In the genomic region with DNA sequence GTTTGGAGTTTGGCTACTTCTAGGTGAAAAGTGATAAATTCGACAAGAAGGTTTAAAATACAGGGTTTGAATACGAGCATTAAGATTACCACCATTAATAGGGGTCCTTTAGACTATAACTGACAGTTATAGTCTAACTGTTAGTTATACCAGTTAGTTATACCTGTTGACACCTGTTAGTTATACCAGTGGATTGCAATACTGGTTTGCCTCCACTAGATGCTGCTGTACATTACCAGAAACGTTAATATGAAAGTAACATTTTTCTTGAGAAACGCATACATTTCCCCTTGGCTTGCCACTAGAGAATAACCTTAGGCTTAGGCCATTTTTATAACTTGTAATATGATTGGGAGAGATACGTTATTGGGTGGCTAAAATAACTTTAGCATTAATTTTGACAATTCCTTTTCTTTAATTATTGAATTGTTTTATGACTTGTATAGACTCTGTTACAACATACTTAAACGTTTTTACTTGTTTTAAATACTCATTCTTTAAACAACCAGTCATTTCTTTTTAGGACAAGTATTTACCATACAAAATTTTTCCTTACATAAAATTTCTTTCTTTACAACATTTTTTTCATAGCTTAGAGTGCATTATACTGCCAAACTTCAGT, we compare ENCODE assay signal across 8 cellular contexts.
DNase-seq lines count a peak whose midpoint lies in the region; ATAC-seq, FAIRE-seq and TF ChIP-seq lines count a peak whose summit lies in the region.

No MANE protein-coding gene starts in this region.

- intact Hi-C loops in heart left ventricle (cut with DNase I) (loop anchor here in 5 of 10 donors (10.0 kb wide), 4 partner anchors 392 to 1212 kb away; partner anchors contain the start of gene FSTL5 (in 1 of the 5)), Right ventricle myocardium superior (cut with DNase I) (no loop called here), lower leg skin (cut with DNase I; ENCODE audit: low total_unique reads) (no loop called here)

- no peak overlapping the region for H3K4me3 ChIP-seq in heart left ventricle
- H3K4me3 ChIP-seq in tibial nerve = no peak overlapping the region
- H3K4me3 ChIP-seq in lower leg skin (ENCODE audit: low read depth, poor library complexity, severe bottlenecking) = no peak overlapping the region

- DNase-seq in heart left ventricle = no peak
- no peak for DNase-seq in Right ventricle myocardium superior
- DNase-seq in NCI-H526 (lab: John Stamatoyannopoulos, UW) = peak; percentile 9 to 53
- DNase-seq in tibial nerve (ENCODE audit: low spot score in 2 of 2) = no peak
- no peak for DNase-seq in middle frontal gyrus (ENCODE audit: extremely low spot score, low spot score)
- no peak for DNase-seq in lower leg skin (ENCODE audit: low spot score in 2 of 2)

- FAIRE-seq in endometrium (lab: Jason Lieb, UNC) = peak; percentile 53

- H3K9me3 ChIP-seq in heart left ventricle (peaks cover 0 to 43% (median 23%) of the 10 kb centered on the region in 12 donors), tibial nerve (peaks cover 0 to 38% (median 7%) of the 10 kb centered on the region in 4 donors)

- TF ChIP-seq POLR2A in heart left ventricle (IDR thresholded peaks at IDR 0.05) = no peak
- TF ChIP-seq POLR2A in tibial nerve (IDR thresholded peaks at IDR 0.05) = no peak
- TF ChIP-seq POLR2A in lower leg skin (IDR thresholded peaks at IDR 0.05) = no peak

- TF ChIP-seq CTCF in heart left ventricle (IDR thresholded peaks at IDR 0.05) = peak; percentile 18 to 55 (median 36)
- peak; percentile 16 to 34 (median 20) for TF ChIP-seq CTCF in tibial nerve (IDR thresholded peaks at IDR 0.05)
- no peak for TF ChIP-seq CTCF in lower leg skin (IDR thresholded peaks at IDR 0.05)

- WGBS in heart left ventricle, 4 donors = 45 to 56% (median 49%) methylated on average over 6 of the region's 6 CpGs
- 63 to 65% methylated on average over 6 of the region's 6 CpGs for WGBS in tibial nerve, 2 donors
- WGBS in lower leg skin, 2 donors = 58 to 68% methylated on average over 6 of the region's 6 CpGs

- no peak for TF ChIP-seq EP300 in tibial nerve (IDR thresholded peaks at IDR 0.05)

- H3K4me1 ChIP-seq in heart left ventricle = no peaks in the 10 kb centered on the region
- no peaks in the 10 kb centered on the region for H3K4me1 ChIP-seq in tibial nerve

- ATAC-seq in heart left ventricle = no peak
- no peak for ATAC-seq in Right ventricle myocardium superior (ENCODE audit: poor library complexity)
- ATAC-seq in HG02798 (IDR thresholded peaks at IDR 0.05; ENCODE audit: poor library complexity, unreplicated experiment) = peak; percentile 87

- H3K27ac ChIP-seq in heart left ventricle (no peak overlapping the region), tibial nerve (no peak overlapping the region)

- H3K36me3 ChIP-seq in heart left ventricle = no peaks in the 10 kb centered on the region
- no peaks in the 10 kb centered on the region for H3K36me3 ChIP-seq in tibial nerve

- no peaks in the 10 kb centered on the region for H3K27me3 ChIP-seq in heart left ventricle
- no peaks in the 10 kb centered on the region for H3K27me3 ChIP-seq in tibial nerve

Comparison
In these comparisons a context has a peak if more than half of its experiments do, and no peak if none do; other contexts are left out.
1. DNase-seq: peak in NCI-H526 (2 of 2); none in heart left ventricle (0 of 5), Right ventricle myocardium superior (single experiment), tibial nerve (0 of 2), middle frontal gyrus (single experiment) and lower leg skin (0 of 2).
2. CTCF ChIP-seq: peak in heart left ventricle (12 of 12) and tibial nerve (5 of 5); none in lower leg skin (0 of 3).